In genomic region chr15:60916674-60917468, GRCh38 we compare ENCODE assay signal across 8 cellular contexts.
DNase-seq lines count a peak whose midpoint lies in the region; ATAC-seq and TF ChIP-seq lines count a peak whose summit lies in the region.

No MANE protein-coding gene starts in this region.

- H3K27ac Mint-ChIP-seq in activated CD4-positive, alpha-beta T cell treated with anti-CD3 and anti-CD28 coated beads, Interleukin-2, amount 10 ng/mL, durations not matched to agents 7 days and 5 days, result peak overlapping the region; percentile 6

- no peak for TF ChIP-seq POLR2A in right lobe of liver (IDR thresholded peaks at IDR 0.05)

- H3K4me3 ChIP-seq in AG04449 (ENCODE audit: low read depth, low read length) (no peak overlapping the region), right lobe of liver (peak overlapping the region in 2 of 3 donors; percentile 14 to 17)

- intact Hi-C loops in right lobe of liver (cut with DNase I), result no loop called here

- H3K9me3 ChIP-seq in right lobe of liver, result no peaks in the 10 kb centered on the region

- peak; percentile 44 for DNase-seq in AG04449 (ENCODE audit: low read depth, low spot score)
- DNase-seq in NCI-H460 (ENCODE audit: extremely low read depth, low read depth), result peak; percentile 67
- peak; percentile 89 for DNase-seq in activated CD4-positive, alpha-beta T cell treated with anti-CD3 and anti-CD28 coated beads, Interleukin-2, amount 10 ng/mL, durations not matched to agents 7 days and 5 days
- peak; percentile 86 for DNase-seq in dedifferentiated amniotic fluid mesenchymal stem cell (ENCODE audit: extremely low spot score)
- peak; percentile 84 to 90 (median 87) for DNase-seq in right lobe of liver
- peak; percentile 75 to 84 for DNase-seq in stimulated activated CD4-positive, alpha-beta T cell treated with anti-CD3 and anti-CD28 coated beads, Interleukin-4, amount 100 ng/mL, for 48 hours (ENCODE audit: low read depth in 2 of 2)

- no peaks in the 10 kb centered on the region for H3K9me3 Mint-ChIP-seq in activated CD4-positive, alpha-beta T cell treated with anti-CD3 and anti-CD28 coated beads, Interleukin-2, amount 10 ng/mL, durations not matched to agents 7 days and 5 days

- peaks cover 15% of the 10 kb centered on the region for H3K4me1 Mint-ChIP-seq in activated CD4-positive, alpha-beta T cell treated with anti-CD3 and anti-CD28 coated beads, Interleukin-2, amount 10 ng/mL, durations not matched to agents 7 days and 5 days

- POLR2A ChIA-PET in AG04449 (lab: Yijun Ruan, JAX), result interaction anchor here (0.5 kb wide), 1 partner anchor 348 kb away, joined by 3 read pairs; no protein-coding TSS in a partner anchor
- POLR2A ChIA-PET in activated CD4-positive, alpha-beta T cell treated with anti-CD3 and anti-CD28 coated beads, Interleukin-2, amount 10 ng/mL, durations not matched to agents 7 days and 5 days (lab: Charles Lee), result interaction anchor here (0.7 to 1.1 kb wide), 2 partner anchors 332 to 410 kb away, joined by 3 to 4 read pairs; no protein-coding TSS in a partner anchor

- 6% methylated on average over 8 of the region's 8 CpGs for WGBS in right lobe of liver (ENCODE audit: insufficient coverage, low coverage, low lambda C conversion rate, missing lambda C conversion rate)

- ATAC-seq in GM18870 (IDR thresholded peaks at IDR 0.05; ENCODE audit: unreplicated experiment) (peak; percentile 88), HG03175 (IDR thresholded peaks at IDR 0.05; ENCODE audit: unreplicated experiment) (peak; percentile 81), right lobe of liver (peak; percentile 77 to 86 (median 84))

- CTCF ChIA-PET in AG04449 (lab: Yijun Ruan, JAX), result interaction anchor here (0.6 to 9.0 kb wide), 62 partner anchors 10 to 918 kb away, joined by 3 to 314 read pairs (median 4); no protein-coding TSS in a partner anchor
- CTCF ChIA-PET in activated CD4-positive, alpha-beta T cell treated with anti-CD3 and anti-CD28 coated beads, Interleukin-2, amount 10 ng/mL, durations not matched to agents 7 days and 5 days (lab: Charles Lee), result interaction anchor here (0.5 to 2.1 kb wide), 20 partner anchors 10 to 1159 kb away, joined by 3 to 10 read pairs (median 4); no protein-coding TSS in a partner anchor

- no peaks in the 10 kb centered on the region for H3K36me3 ChIP-seq in right lobe of liver

- peak; percentile 81 for TF ChIP-seq CTCF in AG04449 (IDR thresholded peaks at IDR 0.05; ENCODE audit: insufficient read depth, low read length, missing control alignments)
- peak; percentile 80 to 93 (median 84) for TF ChIP-seq CTCF in right lobe of liver (IDR thresholded peaks at IDR 0.05)

- no peaks in the 10 kb centered on the region for H3K36me3 Mint-ChIP-seq in activated CD4-positive, alpha-beta T cell treated with anti-CD3 and anti-CD28 coated beads, Interleukin-2, amount 10 ng/mL, durations not matched to agents 7 days and 5 days (ENCODE audit: low read depth)

- peak overlapping the region; percentile 58 to 85 (median 82) for H3K27ac ChIP-seq in right lobe of liver

- no peaks in the 10 kb centered on the region for H3K27me3 ChIP-seq in right lobe of liver

- H3K4me3 Mint-ChIP-seq in activated CD4-positive, alpha-beta T cell treated with anti-CD3 and anti-CD28 coated beads, Interleukin-2, amount 10 ng/mL, durations not matched to agents 7 days and 5 days, result no peak overlapping the region

- H3K4me1 ChIP-seq in right lobe of liver, result peaks cover 0 to 52% (median 16%) of the 10 kb centered on the region in 4 donors

- H3K27me3 Mint-ChIP-seq in activated CD4-positive, alpha-beta T cell treated with anti-CD3 and anti-CD28 coated beads, Interleukin-2, amount 10 ng/mL, durations not matched to agents 7 days and 5 days, result peaks cover 3% of the 10 kb centered on the region
